8 cellular contexts compared by ENCODE assay signal in the genomic region with DNA sequence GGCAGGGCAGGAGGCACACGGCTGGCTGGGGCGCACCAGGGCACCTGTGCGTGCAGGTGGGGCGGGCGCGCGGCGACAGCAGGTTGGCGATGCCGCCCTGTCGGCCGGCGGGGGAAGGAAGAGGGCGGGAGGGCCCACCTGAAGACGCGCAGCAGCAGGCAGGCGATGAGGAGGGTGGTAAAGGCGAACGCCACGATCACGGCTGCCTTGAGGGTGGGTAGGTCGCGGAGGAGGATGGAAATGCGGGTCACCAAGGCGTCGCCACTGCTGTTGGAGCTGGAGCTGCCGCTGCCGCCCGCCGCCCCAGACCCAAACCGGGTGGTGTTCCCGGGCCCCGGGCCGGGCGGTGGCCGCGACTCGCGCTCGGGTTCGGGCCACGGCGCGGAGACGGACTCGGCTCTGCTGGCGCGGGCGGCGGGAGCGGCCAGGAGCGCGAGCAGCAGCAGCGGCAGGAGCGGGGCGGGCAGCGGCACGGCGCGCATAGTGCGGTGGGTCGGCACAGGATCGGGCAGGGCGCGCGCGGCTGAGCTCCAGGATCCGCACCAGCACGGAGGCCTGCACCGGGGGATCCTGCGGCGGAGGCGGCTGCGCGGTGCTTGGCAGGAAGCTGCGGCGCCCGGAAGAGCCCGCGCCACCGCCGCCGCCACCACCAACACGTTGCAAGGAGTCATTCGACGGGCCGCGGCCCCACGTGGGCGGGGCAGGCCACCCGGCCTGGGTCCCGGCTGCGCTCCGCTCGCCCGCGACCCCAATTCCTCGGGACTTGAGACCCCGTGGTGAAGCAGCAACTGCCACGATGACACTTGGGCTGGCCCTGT. TPM values are rescaled to one million over a fixed set of nuclear protein-coding genes. Genes with fewer than 3 reads are reported as not detected.
DNase-seq lines count a peak whose midpoint lies in the region; ATAC-seq, FAIRE-seq and TF ChIP-seq lines count a peak whose summit lies in the region.

A gene (minus strand): TSS at position 598 of the 818 bp plus-strand sequence.

- H3K27me3 ChIP-seq in heart left ventricle: peaks cover 0 to 16% (median 0%) of the 10 kb centered on the region in 9 donors

- H3K4me1 ChIP-seq in heart left ventricle: peaks cover 0 to 48% (median 14%) of the 10 kb centered on the region in 12 donors

- peaks cover 3% of the 10 kb centered on the region for H3K36me3 Mint-ChIP-seq in activated T-helper 1 cell treated with anti-CD3 and anti-CD28 coated beads, Interleukin-12 subunit alpha, Interleukin-12 subunit beta, Interleukin-2, Interleukin-4 antibody, amounts not matched to agents 30 ng/mL and 10 ng/mL and 1 ng/mL, durations not matched to agents 14 hours and 24 hours and 36 hours (ENCODE audit: low read depth)

- H3K36me3 ChIP-seq in heart left ventricle: no peaks in the 10 kb centered on the region

- no peaks in the 10 kb centered on the region for H3K4me1 Mint-ChIP-seq in activated T-helper 1 cell treated with anti-CD3 and anti-CD28 coated beads, Interleukin-12 subunit alpha, Interleukin-12 subunit beta, Interleukin-2, Interleukin-4 antibody, amounts not matched to agents 30 ng/mL and 10 ng/mL and 1 ng/mL, durations not matched to agents 14 hours and 24 hours and 36 hours (ENCODE audit: low read depth)

- H3K9me3 Mint-ChIP-seq in activated T-helper 1 cell treated with anti-CD3 and anti-CD28 coated beads, Interleukin-12 subunit alpha, Interleukin-12 subunit beta, Interleukin-2, Interleukin-4 antibody, amounts not matched to agents 30 ng/mL and 10 ng/mL and 1 ng/mL, durations not matched to agents 14 hours and 24 hours and 36 hours: peaks cover 5% of the 10 kb centered on the region

- peak; percentile 85 for DNase-seq in D341Med (ENCODE audit: low spot score)
- peak; percentile 83 for DNase-seq in GM20000 (ENCODE audit: low spot score)
- DNase-seq in NCI-H146 (lab: John Stamatoyannopoulos, UW): peak; percentile 61
- no peak for DNase-seq in activated T-helper 1 cell treated with anti-CD3 and anti-CD28 coated beads, Interleukin-12 subunit alpha, Interleukin-12 subunit beta, Interleukin-2, Interleukin-4 antibody, amounts not matched to agents 30 ng/mL and 10 ng/mL and 1 ng/mL, durations not matched to agents 14 hours and 24 hours and 36 hours (ENCODE audit: low spot score)
- DNase-seq in heart left ventricle: peak; percentile 47 to 74 (median 51)
- DNase-seq in posterior vena cava (ENCODE audit: low spot score): peak; percentile 83
- no peak for DNase-seq in GM19239 (ENCODE audit: insufficient read length, low spot score)
- no peak for DNase-seq in RWPE1 (ENCODE audit: low spot score)

- peak within 1 kb of the TSS; percentile 51 for H3K4me3 Mint-ChIP-seq in activated T-helper 1 cell treated with anti-CD3 and anti-CD28 coated beads, Interleukin-12 subunit alpha, Interleukin-12 subunit beta, Interleukin-2, Interleukin-4 antibody, amounts not matched to agents 30 ng/mL and 10 ng/mL and 1 ng/mL, durations not matched to agents 14 hours and 24 hours and 36 hours

- peak in 1 of 2 donors; percentile 18 for TF ChIP-seq POLR2A in heart left ventricle (IDR thresholded peaks at IDR 0.05)

- TF ChIP-seq CTCF in GM20000 (IDR thresholded peaks at IDR 0.05; ENCODE audit: extremely low read depth, missing control alignments) (no peak), heart left ventricle (IDR thresholded peaks at IDR 0.05) (no peak), RWPE1 (conservative IDR thresholded peaks at IDR 0.05; ENCODE audit: low read depth) (no peak)

- no peak for FAIRE-seq in GM19239 (lab: Jason Lieb, UNC)

- peak within 1 kb of the TSS; percentile 44 to 83 (median 64) for H3K4me3 ChIP-seq in heart left ventricle

- H3K27ac ChIP-seq in heart left ventricle (peak within 1 kb of the TSS in 9 of 12 donors; percentile 4 to 73 (median 46)), RWPE1 (no peak within 1 kb of the TSS)

- no peak within 1 kb of the TSS for H3K27ac Mint-ChIP-seq in activated T-helper 1 cell treated with anti-CD3 and anti-CD28 coated beads, Interleukin-12 subunit alpha, Interleukin-12 subunit beta, Interleukin-2, Interleukin-4 antibody, amounts not matched to agents 30 ng/mL and 10 ng/mL and 1 ng/mL, durations not matched to agents 14 hours and 24 hours and 36 hours

- POLR2A ChIA-PET in RWPE1 (lab: Yijun Ruan, JAX; ENCODE audit: low non-redundant PET): no interaction called here

- intact Hi-C loops in activated T-helper 1 cell treated with anti-CD3 and anti-CD28 coated beads, Interleukin-12 subunit alpha, Interleukin-12 subunit beta, Interleukin-2, Interleukin-4 antibody, amounts not matched to agents 30 ng/mL and 10 ng/mL and 1 ng/mL, durations not matched to agents 14 hours and 24 hours and 36 hours (cut with micrococcal nuclease): no loop called here
- intact Hi-C loops in heart left ventricle (cut with DNase I) (loop anchor here in 1 of 10 donors (2.0 kb wide), 1 partner anchor 27 kb away; no protein-coding TSS in a partner anchor), posterior vena cava (cut with DNase I) (loop anchor here in 1 of 2 donors (5.0 kb wide), 1 partner anchor 578 kb away; no protein-coding TSS in a partner anchor)

- 1 to 4% (median 2%) methylated on average over 42 to 100 of the region's 100 CpGs for WGBS in heart left ventricle, 4 donors

- ATAC-seq in heart left ventricle: peak in 3 of 4 donors; percentile 70 to 88 (median 80)

- no peaks in the 10 kb centered on the region for H3K9me3 ChIP-seq in heart left ventricle

- H3K27me3 Mint-ChIP-seq in activated T-helper 1 cell treated with anti-CD3 and anti-CD28 coated beads, Interleukin-12 subunit alpha, Interleukin-12 subunit beta, Interleukin-2, Interleukin-4 antibody, amounts not matched to agents 30 ng/mL and 10 ng/mL and 1 ng/mL, durations not matched to agents 14 hours and 24 hours and 36 hours (ENCODE audit: insufficient read depth): peaks cover 53% of the 10 kb centered on the region

- CTCF ChIA-PET in RWPE1 (lab: Yijun Ruan, JAX): interaction anchor here (0.7 kb wide), 1 partner anchor 35 kb away, joined by 5 read pairs; no protein-coding TSS in a partner anchor

RNA-seq across cellular contexts. Expression of the gene that starts here (rescaled TPM):
- 2.0 and 4.9 TPM in 2 replicates for total RNA-seq in activated T-helper 1 cell treated with anti-CD3 and anti-CD28 coated beads, Interleukin-12 subunit alpha, Interleukin-12 subunit beta, Interleukin-2, Interleukin-4 antibody, amounts not matched to agents 30 ng/mL and 10 ng/mL and 1 ng/mL, durations not matched to agents 14 hours and 24 hours and 36 hours
- total RNA-seq in heart left ventricle (10 to 100 TPM in 8 of 9 donors, 1 to 10 TPM in 1; 9.6 to 22.2 (median 12.3) TPM), posterior vena cava (1 to 10 TPM; 8.0 to 9.0 TPM)
- polyA plus RNA-seq in heart left ventricle: 1 to 10 TPM; 6.8 to 8.3 TPM

Comparison
In these comparisons a context has a peak if more than half of its experiments do, and no peak if none do; other contexts are left out.
1. DNase-seq: peak in D341Med (single experiment), GM20000 (single experiment), NCI-H146 (single experiment), heart left ventricle (5 of 5) and posterior vena cava (single experiment); none in activated T-helper 1 cell treated with anti-CD3 and anti-CD28 coated beads, Interleukin-12 subunit alpha, Interleukin-12 subunit beta, Interleukin-2, Interleukin-4 antibody, amounts not matched to agents 30 ng/mL and 10 ng/mL and 1 ng/mL, durations not matched to agents 14 hours and 24 hours and 36 hours (single experiment), GM19239 (single experiment) and RWPE1 (single experiment).